ENCODE assay signal across 8 cellular contexts in genomic region chr9:112750111-112750766, GRCh38. TPM values are rescaled to one million over a fixed set of nuclear protein-coding genes. Genes with fewer than 3 reads are reported as not detected.
DNase-seq lines count a peak whose midpoint lies in the region; ATAC-seq and TF ChIP-seq lines count a peak whose summit lies in the region.

Gene SNX30 (plus strand): TSS chr9:112750760. CDS start chr9:112751002, 242 bp downstream.

- peak within 1 kb of the TSS; percentile 66 for H3K9ac ChIP-seq in ES-I3 (ENCODE audit: low read depth, low read length)

- in situ Hi-C loops in SK-MEL-5 (cut with HindIII; ENCODE audit: low pct_unique_long_range_greater_than_20kb, low sequenced_read_pairs), result no loop called here

- peak within 1 kb of the TSS; percentile 74 for H3K4me3 ChIP-seq in LNCaP clone FGC (ENCODE audit: low read depth, low read length)
- H3K4me3 ChIP-seq in gastroesophageal sphincter, result peak within 1 kb of the TSS; percentile 72 to 99
- H3K4me3 ChIP-seq in neutrophil (ENCODE audit: low read depth in 1 of 2, low read length in 1 of 2), result peak within 1 kb of the TSS; percentile 86 to 90

- H3K4me1 ChIP-seq in ES-I3 (ENCODE audit: insufficient read depth, low read length) (peaks cover 20% of the 10 kb centered on the region), gastroesophageal sphincter (peaks cover 3 to 51% (median 35%) of the 10 kb centered on the region in 3 donors), neutrophil (ENCODE audit: control insufficient read depth in 1 of 2, insufficient read depth in 1 of 2, low read depth in 1 of 2, low read length in 1 of 2) (peaks cover 35 to 49% of the 10 kb centered on the region in 2 experiments)

- peak; percentile 52 to 77 for TF ChIP-seq POLR2A in gastroesophageal sphincter (IDR thresholded peaks at IDR 0.05)

- TF ChIP-seq CTCF in LNCaP clone FGC (IDR thresholded peaks at IDR 0.05; ENCODE audit: control insufficient read depth, extremely low read depth, insufficient read depth), result peak; percentile 26; the same call in 1 of the 2 replicates
- peak in 2 of 4 experiments; percentile 3 to 43 for TF ChIP-seq CTCF in gastroesophageal sphincter (IDR thresholded peaks at IDR 0.05)
- peak; percentile 59 for TF ChIP-seq CTCF in neutrophil (IDR thresholded peaks at IDR 0.05)
- no peak for TF ChIP-seq CTCF in subcutaneous adipose tissue (IDR thresholded peaks at IDR 0.05; ENCODE audit: low read depth)

- no peak for TF ChIP-seq EP300 in gastroesophageal sphincter (IDR thresholded peaks at IDR 0.05)

- H3K9me3 Mint-ChIP-seq in activated naive CD4-positive, alpha-beta T cell treated with anti-CD3 and anti-CD28 coated beads, Interleukin-2, amount 10 ng/mL, durations not matched to agents 7 days and 5 days, result no peaks in the 10 kb centered on the region

- H3K27me3 ChIP-seq in gastroesophageal sphincter, result no peaks in the 10 kb centered on the region
- no peaks in the 10 kb centered on the region for H3K27me3 ChIP-seq in neutrophil

- DNase-seq in GOT3 (lab: John Stamatoyannopoulos, UW) (peak; percentile 26), LNCaP clone FGC (ENCODE audit: low read depth) (no peak), SK-MEL-5 (ENCODE audit: low read depth, low spot score) (peak; percentile 91)
- DNase-seq in activated naive CD4-positive, alpha-beta T cell treated with anti-CD3 and anti-CD28 coated beads, Interleukin-2, amount 10 ng/mL, durations not matched to agents 7 days and 5 days, result peak; percentile 86

- peak within 1 kb of the TSS; percentile 82 for H3K27ac Mint-ChIP-seq in activated naive CD4-positive, alpha-beta T cell treated with anti-CD3 and anti-CD28 coated beads, Interleukin-2, amount 10 ng/mL, durations not matched to agents 7 days and 5 days

- H3K4me3 Mint-ChIP-seq in activated naive CD4-positive, alpha-beta T cell treated with anti-CD3 and anti-CD28 coated beads, Interleukin-2, amount 10 ng/mL, durations not matched to agents 7 days and 5 days, result peak within 1 kb of the TSS; percentile 83

- H3K4me1 Mint-ChIP-seq in activated naive CD4-positive, alpha-beta T cell treated with anti-CD3 and anti-CD28 coated beads, Interleukin-2, amount 10 ng/mL, durations not matched to agents 7 days and 5 days, result peaks cover 65% of the 10 kb centered on the region

- H3K36me3 ChIP-seq in ES-I3 (ENCODE audit: insufficient read depth, low read length) (no peaks in the 10 kb centered on the region), gastroesophageal sphincter (no peaks in the 10 kb centered on the region), neutrophil (no peaks in the 10 kb centered on the region)

- peak; percentile 93 for ATAC-seq in gastroesophageal sphincter

- peak within 1 kb of the TSS; percentile 62 to 87 (median 80) for H3K27ac ChIP-seq in gastroesophageal sphincter
- H3K27ac ChIP-seq in neutrophil, result peak within 1 kb of the TSS; percentile 78

- 8 to 50% methylated on average over 2 to 15 of the region's 49 CpGs for WGBS in gastroesophageal sphincter (ENCODE audit: low coverage in 1 of 2), 2 donors

- H3K27me3 Mint-ChIP-seq in activated naive CD4-positive, alpha-beta T cell treated with anti-CD3 and anti-CD28 coated beads, Interleukin-2, amount 10 ng/mL, durations not matched to agents 7 days and 5 days, result peaks cover 5% of the 10 kb centered on the region

- CTCF ChIA-PET in activated naive CD4-positive, alpha-beta T cell treated with anti-CD3 and anti-CD28 coated beads, Interleukin-2, amount 10 ng/mL, durations not matched to agents 7 days and 5 days (lab: Charles Lee), result interaction anchor here (0.8 to 1.9 kb wide), 2 partner anchors 33 to 43 kb away, joined by 3 to 8 read pairs; partner anchors contain the start of gene INIP

- H3K9me3 ChIP-seq in ES-I3 (ENCODE audit: control insufficient read depth, insufficient read depth, low read length) (no peaks in the 10 kb centered on the region), gastroesophageal sphincter (no peaks in the 10 kb centered on the region), neutrophil (no peaks in the 10 kb centered on the region)

- peaks cover 9% of the 10 kb centered on the region for H3K36me3 Mint-ChIP-seq in activated naive CD4-positive, alpha-beta T cell treated with anti-CD3 and anti-CD28 coated beads, Interleukin-2, amount 10 ng/mL, durations not matched to agents 7 days and 5 days

RNA-seq across cellular contexts. Expression of gene SNX30, which starts in this region (rescaled TPM):
- 39.2 and 39.6 TPM in 2 replicates for total RNA-seq in SK-MEL-5 (2014; rRNA removed; shearing (Covaris generic))
- 22.2 and 31.3 TPM in 2 replicates for polyA plus RNA-seq in SK-MEL-5 (2015; cell fraction: cytosol; rRNA removed)
- polyA plus RNA-seq in SK-MEL-5 (2015; cell fraction: nucleus; rRNA removed), result 35.6 and 40.4 TPM in 2 replicates
- total RNA-seq in gastroesophageal sphincter, result 10 to 100 TPM in 2 of 4 donors, 1 to 10 TPM in 2; 6.2 to 18.2 (median 10.4) TPM
- 10 to 100 TPM; 10.1 to 25.3 (median 13.4) TPM for total RNA-seq in subcutaneous adipose tissue
